ENCODE assay signal across 8 cellular contexts in the genomic region with DNA sequence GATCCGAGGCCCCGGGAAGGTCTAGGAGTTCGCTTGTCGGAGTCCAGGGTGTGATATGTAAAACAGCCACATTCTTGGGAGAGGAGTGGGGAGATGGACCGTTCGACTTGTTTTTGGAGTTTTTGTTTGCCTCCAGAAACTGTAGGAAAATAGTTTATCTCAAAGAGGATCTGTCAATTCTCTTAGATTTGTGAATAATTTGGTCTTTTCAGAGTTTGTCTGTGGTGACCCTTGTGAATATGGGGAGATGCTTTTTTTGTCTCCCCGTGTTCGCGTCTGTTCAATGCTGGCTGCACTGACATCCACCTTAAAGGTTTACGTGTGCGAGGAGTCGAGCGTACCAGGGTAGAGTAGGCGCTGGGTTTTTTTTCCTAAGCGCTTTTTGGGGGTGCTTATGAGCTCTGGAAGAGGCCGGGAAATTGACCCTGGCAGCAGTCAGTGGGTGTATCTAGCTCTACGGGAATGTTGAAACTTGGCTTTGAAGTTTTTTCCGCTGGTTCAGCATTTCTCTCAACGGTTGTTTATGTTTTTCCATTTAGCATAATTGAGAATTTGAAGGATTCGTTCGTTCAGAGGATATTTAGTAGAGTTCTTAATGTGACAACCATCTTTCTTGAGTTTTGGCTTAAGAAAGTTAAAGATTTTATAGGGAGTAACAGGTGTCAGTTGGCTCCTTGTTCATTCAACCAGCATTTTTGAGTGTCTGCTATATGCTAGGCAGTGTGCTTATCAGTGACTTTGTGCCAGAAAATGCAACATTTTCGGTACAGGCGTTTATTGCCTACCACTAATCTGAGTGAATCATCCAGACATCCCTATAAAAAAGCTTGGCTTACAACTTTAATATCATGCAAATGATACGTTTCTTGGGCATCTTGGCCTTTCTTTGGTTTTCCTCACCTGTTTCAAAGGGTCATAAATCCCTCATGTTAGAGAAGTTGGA. TPM values are rescaled to one million over a fixed set of nuclear protein-coding genes. Genes with fewer than 3 reads are reported as not detected.
DNase-seq lines count a peak whose midpoint lies in the region; ATAC-seq and TF ChIP-seq lines count a peak whose summit lies in the region.

No MANE protein-coding gene starts in this region.

- H3K4me3 ChIP-seq in WERI-Rb-1 (ENCODE audit: low read depth, low read length): peak overlapping the region; percentile 83
- H3K4me3 ChIP-seq in retinal pigment epithelial cell (ENCODE audit: low read length): peak overlapping the region; percentile 89

- no peaks in the 10 kb centered on the region for H3K27me3 Mint-ChIP-seq in activated CD4-positive, alpha-beta T cell treated with anti-CD3 and anti-CD28 coated beads, Interleukin-2, amount 10 ng/mL, durations not matched to agents 24 days and 14 days

- no peaks in the 10 kb centered on the region for H3K9me3 Mint-ChIP-seq in activated CD4-positive, alpha-beta T cell treated with anti-CD3 and anti-CD28 coated beads, Interleukin-2, amount 10 ng/mL, durations not matched to agents 24 days and 14 days

- H3K4me1 Mint-ChIP-seq in activated CD4-positive, alpha-beta T cell treated with anti-CD3 and anti-CD28 coated beads, Interleukin-2, amount 10 ng/mL, durations not matched to agents 24 days and 14 days: peaks cover 44% of the 10 kb centered on the region

- peaks cover 13% of the 10 kb centered on the region for H3K4me1 ChIP-seq in foreskin keratinocyte

- DNase-seq in activated CD4-positive, alpha-beta T cell treated with anti-CD3 and anti-CD28 coated beads, Interleukin-2, amount 10 ng/mL, durations not matched to agents 24 days and 14 days: peak; percentile 74
- DNase-seq in activated CD4-positive, alpha-beta T cell treated with anti-CD3 and anti-CD28 coated beads, Interleukin-2, amount 50 U/mL, for 1 hour: no peak
- DNase-seq in WERI-Rb-1: no peak
- DNase-seq in foreskin keratinocyte: no peak
- DNase-seq in retinal pigment epithelial cell (ENCODE audit: low read depth): no peak
- DNase-seq in NCI-H446 treated with DMSO at 0.1 percent for 48 hours (lab: John Stamatoyannopoulos, UW): no peak
- DNase-seq in NCI-H128 (lab: John Stamatoyannopoulos, UW; ENCODE audit: unreplicated experiment): no peak

- peak overlapping the region; percentile 99 for H3K4me3 Mint-ChIP-seq in activated CD4-positive, alpha-beta T cell treated with anti-CD3 and anti-CD28 coated beads, Interleukin-2, amount 10 ng/mL, durations not matched to agents 24 days and 14 days

- ATAC-seq in foreskin keratinocyte (no peak), GM19397 (IDR thresholded peaks at IDR 0.05; ENCODE audit: unreplicated experiment) (no peak)

- peak overlapping the region; percentile 100 for H3K27ac Mint-ChIP-seq in activated CD4-positive, alpha-beta T cell treated with anti-CD3 and anti-CD28 coated beads, Interleukin-2, amount 10 ng/mL, durations not matched to agents 24 days and 14 days

- peaks cover 22% of the 10 kb centered on the region for H3K36me3 Mint-ChIP-seq in activated CD4-positive, alpha-beta T cell treated with anti-CD3 and anti-CD28 coated beads, Interleukin-2, amount 10 ng/mL, durations not matched to agents 24 days and 14 days (ENCODE audit: low read depth)

- H3K27ac ChIP-seq in WERI-Rb-1 (peak overlapping the region; percentile 96), foreskin keratinocyte (peak overlapping the region; percentile 95)

- no peaks in the 10 kb centered on the region for H3K27me3 ChIP-seq in WERI-Rb-1 (ENCODE audit: insufficient read depth, low read depth, severe bottlenecking)
- H3K27me3 ChIP-seq in foreskin keratinocyte: no peaks in the 10 kb centered on the region

- H3K36me3 ChIP-seq in WERI-Rb-1: peaks cover 15% of the 10 kb centered on the region

- intact Hi-C loops in activated CD4-positive, alpha-beta T cell treated with anti-CD3 and anti-CD28 coated beads, Interleukin-2, amount 10 ng/mL, durations not matched to agents 24 days and 14 days (cut with micrococcal nuclease): loop anchor here (2.0 to 10.0 kb wide), 11 partner anchors 15 to 841 kb away; a partner anchor contains a TSS

- no peaks in the 10 kb centered on the region for H3K9me3 ChIP-seq in WERI-Rb-1 (ENCODE audit: severe bottlenecking)

- TF ChIP-seq CTCF in WERI-Rb-1 (IDR thresholded peaks at IDR 0.05; ENCODE audit: low read depth, low read length) (no peak), foreskin keratinocyte (conservative IDR thresholded peaks at IDR 0.05) (no peak), retinal pigment epithelial cell (conservative IDR thresholded peaks at IDR 0.05; ENCODE audit: low read depth, low read length) (no peak)

RNA-seq across cellular contexts. Expression of a gene that starts 1.2 kb away (rescaled TPM):
- 195 and 200 TPM in 2 replicates for total RNA-seq in activated CD4-positive, alpha-beta T cell treated with anti-CD3 and anti-CD28 coated beads, Interleukin-2, amount 10 ng/mL, durations not matched to agents 24 days and 14 days
- 126 and 127 TPM in 2 replicates for total RNA-seq in foreskin keratinocyte
- 104 and 119 TPM in 2 replicates for polyA plus RNA-seq in foreskin keratinocyte

RNA-seq across cellular contexts. Expression of a gene that starts 16.0 kb away (rescaled TPM):
- total RNA-seq in activated CD4-positive, alpha-beta T cell treated with anti-CD3 and anti-CD28 coated beads, Interleukin-2, amount 10 ng/mL, durations not matched to agents 24 days and 14 days: 20.4 and 20.8 TPM in 2 replicates
- total RNA-seq in foreskin keratinocyte: 12.9 and 14.1 TPM in 2 replicates
- polyA plus RNA-seq in foreskin keratinocyte: 10.4 and 11.3 TPM in 2 replicates
